In the genomic region with DNA sequence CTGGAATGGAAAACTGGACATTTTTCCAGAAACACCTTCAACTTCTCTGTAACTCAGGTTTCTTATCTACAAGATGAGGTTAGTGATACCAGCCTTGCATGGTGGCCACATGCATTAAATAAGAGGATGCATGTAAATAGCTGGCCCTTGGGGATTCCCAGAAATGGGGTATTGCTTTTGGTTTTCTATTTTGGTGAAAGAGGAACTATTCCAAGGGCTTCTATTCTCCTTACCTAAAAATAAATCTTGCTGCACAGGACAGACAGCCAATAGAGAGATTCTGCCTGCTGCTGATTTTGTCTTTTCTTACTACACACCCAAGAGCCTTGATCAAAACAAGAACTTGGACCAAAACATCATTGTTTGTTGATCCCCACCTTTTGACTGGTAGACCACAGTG, we compare ENCODE assay signal across 1 cellular context.
TF ChIP-seq lines count a peak whose summit lies in the region.

No MANE protein-coding gene starts in this region.

TF ChIP-seq in GM12878, 131 proteins besides CTCF, POLR2A, EP300 and RAD21 (continued from another document):
- TF ChIP-seq, protein P1, sequence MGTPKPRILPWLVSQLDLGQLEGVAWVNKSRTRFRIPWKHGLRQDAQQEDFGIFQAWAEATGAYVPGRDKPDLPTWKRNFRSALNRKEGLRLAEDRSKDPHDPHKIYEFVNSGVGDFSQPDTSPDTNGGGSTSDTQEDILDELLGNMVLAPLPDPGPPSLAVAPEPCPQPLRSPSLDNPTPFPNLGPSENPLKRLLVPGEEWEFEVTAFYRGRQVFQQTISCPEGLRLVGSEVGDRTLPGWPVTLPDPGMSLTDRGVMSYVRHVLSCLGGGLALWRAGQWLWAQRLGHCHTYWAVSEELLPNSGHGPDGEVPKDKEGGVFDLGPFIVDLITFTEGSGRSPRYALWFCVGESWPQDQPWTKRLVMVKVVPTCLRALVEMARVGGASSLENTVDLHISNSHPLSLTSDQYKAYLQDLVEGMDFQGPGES (IDR thresholded peaks at IDR 0.05) = no peak
